8 cellular contexts compared by ENCODE assay signal in the genomic region with DNA sequence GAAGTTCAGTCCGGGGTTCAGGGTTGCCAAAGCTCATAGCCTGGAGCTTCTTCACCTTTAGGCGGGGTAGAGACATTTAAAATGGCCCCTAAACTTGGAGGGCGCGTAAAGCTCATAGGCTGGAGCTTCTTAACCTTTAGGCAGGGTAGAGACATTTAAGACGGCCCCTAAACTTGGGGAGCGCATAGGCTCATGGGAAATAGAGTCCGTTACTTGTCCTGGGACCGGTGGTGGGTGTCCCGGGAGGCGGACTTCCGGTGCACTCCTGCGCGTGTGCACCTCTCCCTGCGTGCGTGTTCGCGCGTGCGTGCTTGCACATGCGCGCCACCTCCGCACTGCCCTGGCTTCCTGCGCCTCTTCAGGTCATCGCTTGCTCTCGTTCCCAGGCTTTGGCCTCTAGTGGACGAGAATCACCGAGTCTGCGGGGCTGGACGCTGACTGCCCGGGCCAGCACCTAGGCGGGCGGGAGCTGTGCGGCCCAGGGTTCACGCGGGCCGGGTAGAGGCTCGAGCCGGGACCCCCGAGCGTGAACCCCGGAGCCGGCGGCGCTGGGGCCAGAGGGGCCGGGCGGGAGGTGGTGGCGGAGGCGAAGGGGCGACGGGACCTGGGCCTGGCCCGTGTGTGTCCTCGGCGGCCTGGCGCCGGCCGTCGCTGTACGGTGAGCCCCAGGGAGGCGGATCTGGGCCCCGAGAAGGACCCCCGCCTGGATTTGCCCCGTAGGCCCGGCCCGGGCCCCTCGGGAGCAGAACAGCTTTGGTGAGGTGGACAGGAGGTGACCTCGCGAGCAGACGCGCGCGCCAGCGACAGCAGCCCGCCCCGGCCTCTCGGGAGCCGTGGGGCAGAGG.
DNase-seq lines count a peak whose midpoint lies in the region; ATAC-seq and TF ChIP-seq lines count a peak whose summit lies in the region.
"Not testable (repeated sequence)": the region's sequence is repeated elsewhere in the genome, so short reads cannot be mapped to it uniquely, and the experiment has no call there.

No MANE protein-coding gene starts in this region.

- TF ChIP-seq POLR2A in erythroblast (IDR thresholded peaks at IDR 0.05; ENCODE audit: low read length): peak; percentile 61

- DNase-seq in DMS153 (lab: John Stamatoyannopoulos, UW) (peak; percentile 97), HuH-7.5 (ENCODE audit: low spot score) (peak; percentile 68), activated T-cell treated with anti-CD3 and anti-CD28 coated beads for 4 hours (peak; percentile 86), erythroblast (lab: John Stamatoyannopoulos, UW) (peak; percentile 96 to 99)
- peak; percentile 74 to 90 for DNase-seq in stimulated activated CD8-positive, alpha-beta memory T cell treated with anti-CD3 and anti-CD28 coated beads, Interleukin-4, amount 100 ng/mL, for 4 hours (ENCODE audit: low read depth in 2 of 2, low spot score in 1 of 2)

- ATAC-seq in GM21528 (IDR thresholded peaks at IDR 0.05; ENCODE audit: low FRiP score, unreplicated experiment): peak; percentile 99

- H3K9ac ChIP-seq in OCI-LY3 (ENCODE audit: low read length): peak overlapping the region; percentile 87
- peak overlapping the region; percentile 41 to 78 for H3K9ac ChIP-seq in mucosa of rectum (ENCODE audit: low read depth in 1 of 2, low read length in 2 of 2)

- H3K79me2 ChIP-seq in OCI-LY3 (ENCODE audit: low read length): peaks cover 21% of the 10 kb centered on the region

- H3K36me3 ChIP-seq in OCI-LY3 (replicated peaks; ENCODE audit: low read depth, low read length); mucosa of rectum (ENCODE audit: control insufficient read depth in 2 of 2, insufficient read depth in 2 of 2, low read length in 2 of 2): not testable (repeated sequence)

- not testable (repeated sequence) for H3K9me3 ChIP-seq in OCI-LY3 (ENCODE audit: insufficient read depth, low read length); mucosa of rectum (ENCODE audit: control insufficient read depth in 2 of 2, low read length in 2 of 2)

- H2AFZ ChIP-seq in OCI-LY3 (ENCODE audit: low read depth, low read length): 0 out of 2 replicates have a peak overlapping the region, but pooled peaks have one; percentile 62

- TF ChIP-seq CTCF in OCI-LY3 (IDR thresholded peaks at IDR 0.05; ENCODE audit: low read depth, low read length): not testable (repeated sequence)

- H3K4me3 ChIP-seq in OCI-LY3 (ENCODE audit: low read length) (peak overlapping the region; percentile 86), mucosa of rectum (ENCODE audit: low read length in 2 of 2) (peak overlapping the region; percentile 69 to 80)

- H3K27me3 ChIP-seq in OCI-LY3 (ENCODE audit: low read depth, low read length); mucosa of rectum (ENCODE audit: control insufficient read depth in 2 of 2, insufficient read depth in 2 of 2, low read length in 2 of 2): not testable (repeated sequence)

- H3K4me1 ChIP-seq in OCI-LY3 (ENCODE audit: low read length); mucosa of rectum (ENCODE audit: control insufficient read depth in 2 of 2, insufficient read depth in 2 of 2, low read length in 2 of 2): not testable (repeated sequence)

- H3K27ac ChIP-seq in OCI-LY3 (ENCODE audit: low read length) (0 out of 2 replicates have a peak overlapping the region, but pooled peaks have one; percentile 33), mucosa of rectum (ENCODE audit: low read depth in 2 of 2, low read length in 2 of 2) (peak overlapping the region; percentile 81 to 83)

- not testable (repeated sequence) for H4K20me1 ChIP-seq in OCI-LY3 (ENCODE audit: insufficient read depth, low read length)

- H3K4me2 ChIP-seq in OCI-LY3 (ENCODE audit: low read length): peak overlapping the region; percentile 50

Comparison
In these comparisons a context has a peak if more than half of its experiments do, and no peak if none do; other contexts are left out.
1. Peak in every context shown above with its lines: DNase-seq, ATAC-seq, H3K4me3 ChIP-seq and H3K27ac ChIP-seq.